Comparison of ENCODE assay signal across 29 cellular contexts in genomic region chr10:107552963-107553362, GRCh38.
"Had no signal": no experiment of that assay in that cellular context is flagged by ENCODE, and none has a peak within 500 bp of the region (broad histone marks: within the 10 kb centered on the region; RNA-seq: fewer than 3 reads in every experiment).

No MANE protein-coding gene starts in this region.

- H3K4me2 ChIP-seq: neural progenitor cell had no signal

- H3K27me3 Mint-ChIP-seq: naive B cell; stimulated activated naive CD8-positive, alpha-beta T cell treated with anti-CD3 and anti-CD28 coated beads, Interleukin-15, Interleukin-2, amounts not matched to agents 100 ng/mL and 50 ng/mL, for 24 hours had no signal

- H2AFZ ChIP-seq: neural progenitor cell had no signal

- H3K27ac ChIP-seq: left lung, lower lobe of right lung, neural progenitor cell, neutrophil, pancreas, prostate gland, suprapubic skin, thoracic aorta, tibial artery, upper lobe of right lung had no signal

- ATAC-seq: left cardiac atrium, left lung, lower lobe of right lung, natural killer cell, pancreas, right cardiac atrium, sciatic nerve, upper lobe of right lung had no signal

- H3K27ac Mint-ChIP-seq: natural killer cell; nephron progenitor cell; neural progenitor cell; stimulated activated naive CD8-positive, alpha-beta T cell treated with anti-CD3 and anti-CD28 coated beads, Interleukin-15, Interleukin-2, amounts not matched to agents 100 ng/mL and 50 ng/mL, for 24 hours had no signal

- H3K9ac ChIP-seq: neural progenitor cell had no signal

- H3K27me3 ChIP-seq: left lung, neural progenitor cell, neutrophil, suprapubic skin, tibial artery, upper lobe of right lung had no signal

- DNase-seq: hippocampal formation; left cardiac atrium; left lung; lower lobe of right lung; mammary epithelial cell; natural killer cell; nephron progenitor cell; pancreas; posterior cingulate gyrus; retina; right cardiac atrium; stimulated activated CD4-positive, alpha-beta T cell treated with anti-CD3 and anti-CD28 coated beads, Interleukin-12 subunit alpha, Interleukin-12 subunit beta, amount 100 ng/mL, for 4 hours; stimulated activated CD4-positive, alpha-beta T cell treated with anti-CD3 and anti-CD28 coated beads, Interleukin-15, amount 100 ng/mL, for 24 hours; stimulated activated CD4-positive, alpha-beta T cell treated with anti-CD3 and anti-CD28 coated beads, Interleukin-2, amount 100 ng/mL, for 24 hours; stimulated activated CD4-positive, alpha-beta T cell treated with anti-CD3 and anti-CD28 coated beads, Interleukin-4, amount 100 ng/mL, for 1 hour; stimulated activated naive CD4-positive, alpha-beta T cell; tibial artery; trophoblast cell; upper lobe of right lung had no signal

- H3K36me3 ChIP-seq: left lung, lower lobe of right lung, neural progenitor cell, neutrophil, pancreas, prostate gland, suprapubic skin, thoracic aorta, tibial artery, upper lobe of right lung had no signal

- H3K4me3 ChIP-seq: left lung, lower lobe of right lung, neural progenitor cell, pancreas, prostate gland, suprapubic skin, thoracic aorta, tibial artery, upper lobe of right lung had no signal

- H3K4me1 ChIP-seq: left lung, lower lobe of right lung, prostate gland, suprapubic skin, tibial artery, upper lobe of right lung had no signal

- H3K4me1 Mint-ChIP-seq: natural killer cell, nephron progenitor cell had no signal

- H3K36me3 Mint-ChIP-seq: naive B cell, natural killer cell, neural progenitor cell had no signal

- H3K4me3 Mint-ChIP-seq: natural killer cell; nephron progenitor cell; neural progenitor cell; stimulated activated naive CD8-positive, alpha-beta T cell treated with anti-CD3 and anti-CD28 coated beads, Interleukin-15, Interleukin-2, amounts not matched to agents 100 ng/mL and 50 ng/mL, for 24 hours had no signal

- FAIRE-seq: keratinocyte, pancreas, urothelium cell line had no signal

- H3K9me3 ChIP-seq: left lung, lower lobe of right lung, neutrophil, pancreas, prostate gland, suprapubic skin, thoracic aorta, tibial artery, upper lobe of right lung had no signal
